ENCODE assay signal across 18 cellular contexts in genomic region chr1:175317795-175318194, GRCh38.
DNase-seq lines count a peak whose midpoint lies in the region; ATAC-seq and TF ChIP-seq lines count a peak whose summit lies in the region.
"Had no signal": no experiment of that assay in that cellular context is flagged by ENCODE, and none has a peak within 500 bp of the region (broad histone marks: within the 10 kb centered on the region; RNA-seq: fewer than 3 reads in every experiment).

No MANE protein-coding gene starts in this region.

- TF ChIP-seq POLR2A in tibial nerve (IDR thresholded peaks at IDR 0.05) = no peak

- no peaks in the 10 kb centered on the region for H3K36me3 Mint-ChIP-seq in activated naive CD4-positive, alpha-beta T cell treated with anti-CD3 and anti-CD28 coated beads, Interleukin-2, amount 50 U/mL, for 72 hours
- H3K36me3 Mint-ChIP-seq: immature natural killer cell, memory B cell had no signal

- H3K9me3 Mint-ChIP-seq in activated naive CD4-positive, alpha-beta T cell treated with anti-CD3 and anti-CD28 coated beads, Interleukin-2, amount 50 U/mL, for 72 hours = no peaks in the 10 kb centered on the region
- H3K9me3 Mint-ChIP-seq: IgD-negative memory B cell, immature natural killer cell, memory B cell, nephron had no signal

- H3K4me1 ChIP-seq in neutrophil (ENCODE audit: control insufficient read depth in 1 of 2, insufficient read depth in 1 of 2, low read depth in 1 of 2, low read length in 1 of 2) = peaks cover 33 to 35% of the 10 kb centered on the region in 2 experiments
- H3K4me1 ChIP-seq in tibial nerve = peaks cover 0 to 16% (median 0%) of the 10 kb centered on the region in 4 donors

- 66 to 68% methylated on average over 2 of the region's 2 CpGs for WGBS in tibial nerve, 2 donors

- no peak overlapping the region for H3K4me3 ChIP-seq in LNCaP clone FGC (ENCODE audit: low read depth, low read length)
- H3K4me3 ChIP-seq in fibroblast of pulmonary artery (replicated peaks; ENCODE audit: low read depth, low read length) = no peak overlapping the region
- no peak overlapping the region for H3K4me3 ChIP-seq in neutrophil (ENCODE audit: low read depth in 1 of 2, low read length in 1 of 2)
- H3K4me3 ChIP-seq in tibial nerve = no peak overlapping the region
- H3K4me3 ChIP-seq: coronary artery had no signal

- H3K27ac ChIP-seq in neutrophil = peak overlapping the region; percentile 12
- peak overlapping the region; percentile 14 to 56 (median 40) for H3K27ac ChIP-seq in tibial nerve

- TF ChIP-seq CTCF in LNCaP clone FGC (IDR thresholded peaks at IDR 0.05; ENCODE audit: control insufficient read depth, extremely low read depth, insufficient read depth) (no peak), fibroblast of pulmonary artery (IDR thresholded peaks at IDR 0.05; ENCODE audit: low read length, missing control alignments) (no peak), neutrophil (IDR thresholded peaks at IDR 0.05) (no peak), tibial nerve (IDR thresholded peaks at IDR 0.05) (no peak)

- no peaks in the 10 kb centered on the region for H3K9me3 ChIP-seq in neutrophil
- H3K9me3 ChIP-seq in tibial nerve = no peaks in the 10 kb centered on the region

- ATAC-seq in activated naive CD4-positive, alpha-beta T cell treated with anti-CD3 and anti-CD28 coated beads, Interleukin-2, amount 50 U/mL, for 72 hours = no peak
- no peak for ATAC-seq in GM19351 (IDR thresholded peaks at IDR 0.05; ENCODE audit: unreplicated experiment)
- no peak for ATAC-seq in GM19455 (IDR thresholded peaks at IDR 0.05; ENCODE audit: unreplicated experiment)
- ATAC-seq: activated CD4-positive, alpha-beta T cell treated with anti-CD3 and anti-CD28 coated beads for 36 hours had no signal

- DNase-seq in LNCaP clone FGC (ENCODE audit: low read depth) (peak; percentile 71), fibroblast of pulmonary artery (ENCODE audit: low read depth) (peak; percentile 2), tibial nerve (ENCODE audit: low spot score in 2 of 2) (peak in 1 of 2 donors; percentile 53), COR-L47 (lab: John Stamatoyannopoulos, UW) (no peak)
- no peak for DNase-seq in activated naive CD4-positive, alpha-beta T cell treated with anti-CD3 and anti-CD28 coated beads, Interleukin-2, amount 50 U/mL, for 72 hours (ENCODE audit: low spot score in 2 of 2)
- DNase-seq: activated effector memory CD4-positive, alpha-beta T cell treated with anti-CD3 and anti-CD28 coated beads, Interleukin-2, amount 50 U/mL, for 16 hours; GF-D8; NCI-H2081 treated with DMSO at 0.1 percent for 48 hours; NCI-H510A treated with DMSO at 0.1 percent for 48 hours had no signal

- H3K27me3 ChIP-seq in neutrophil = no peaks in the 10 kb centered on the region
- no peaks in the 10 kb centered on the region for H3K27me3 ChIP-seq in tibial nerve

- H3K27ac Mint-ChIP-seq in activated naive CD4-positive, alpha-beta T cell treated with anti-CD3 and anti-CD28 coated beads, Interleukin-2, amount 50 U/mL, for 72 hours = no peak overlapping the region
- H3K27ac Mint-ChIP-seq: activated CD4-positive, alpha-beta T cell treated with anti-CD3 and anti-CD28 coated beads for 36 hours; immature natural killer cell; memory B cell; nephron had no signal

- H3K36me3 ChIP-seq in neutrophil (no peaks in the 10 kb centered on the region), tibial nerve (no peaks in the 10 kb centered on the region)

- TF ChIP-seq EP300 in tibial nerve (IDR thresholded peaks at IDR 0.05) = peak in 1 of 2 donors; percentile 81

Comparison
In these comparisons a context has a peak if more than half of its experiments do, and no peak if none do; other contexts are left out.
1. DNase-seq: peak in LNCaP clone FGC (single experiment) and fibroblast of pulmonary artery (single experiment); none in activated naive CD4-positive, alpha-beta T cell treated with anti-CD3 and anti-CD28 coated beads, Interleukin-2, amount 50 U/mL, for 72 hours (0 of 2) and COR-L47 (single experiment).